18 cellular contexts compared by ENCODE assay signal in the genomic region with DNA sequence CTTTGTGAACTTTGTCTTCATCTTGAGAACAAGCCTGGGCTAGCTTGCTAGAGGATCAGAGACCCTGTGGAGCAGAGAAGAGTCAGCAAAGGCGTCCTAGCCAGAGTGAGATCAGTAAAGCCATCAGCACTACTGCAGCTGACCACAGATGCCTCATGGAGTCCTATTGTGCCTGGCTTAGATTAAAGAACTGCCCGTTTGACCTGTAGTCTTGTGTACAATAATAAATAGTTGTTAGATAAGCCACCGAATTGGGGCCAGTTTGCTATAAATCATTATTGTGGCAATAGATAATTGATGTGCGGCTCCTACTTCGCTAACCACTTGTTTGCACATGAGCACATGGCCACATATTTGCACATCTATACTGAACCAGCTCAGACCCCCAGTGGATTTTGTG.
A peak's percentile ranks its signal among the peaks of the same experiment; 100 is the strongest.
DNase-seq lines count a peak whose midpoint lies in the region; ATAC-seq and TF ChIP-seq lines count a peak whose summit lies in the region.
"Had no signal": no experiment of that assay in that cellular context is flagged by ENCODE, and none has a peak within 500 bp of the region (broad histone marks: within the 10 kb centered on the region; RNA-seq: fewer than 3 reads in every experiment).

No MANE protein-coding gene starts in this region.

- H3K9me3 ChIP-seq in neuronal stem cell (replicated peaks in 1 of 2; ENCODE audit: control insufficient read depth in 2 of 2, insufficient read depth in 1 of 2, low read depth in 1 of 2, low read length in 2 of 2): peaks cover 2% of the 10 kb centered on the region in 2 donors
- H3K9me3 ChIP-seq: SK-N-SH had no signal

- TF ChIP-seq POLR2A in erythroblast (IDR thresholded peaks at IDR 0.05; ENCODE audit: low read length): no peak

- H4K91ac ChIP-seq in neuronal stem cell (ENCODE audit: low read depth, low read length, poor library complexity): no peak overlapping the region

- no peak overlapping the region for H3K4me2 ChIP-seq in neuronal stem cell (ENCODE audit: insufficient read depth, low read length, poor library complexity, severe bottlenecking)
- H3K4me2 ChIP-seq: SK-N-SH had no signal

- H3K9ac ChIP-seq in neuronal stem cell (ENCODE audit: low read depth, low read length, poor library complexity): no peak overlapping the region
- H3K9ac ChIP-seq: SK-N-SH had no signal

- no peaks in the 10 kb centered on the region for H3K36me3 ChIP-seq in neuronal stem cell (replicated peaks in 1 of 2; ENCODE audit: control insufficient read depth in 2 of 2, insufficient read depth in 2 of 2, low read length in 2 of 2)
- no peaks in the 10 kb centered on the region for H3K36me3 ChIP-seq in brain microvascular endothelial cell (replicated peaks)

- peaks cover 0 to 4% of the 10 kb centered on the region in 2 donors for H3K4me1 ChIP-seq in neuronal stem cell (ENCODE audit: control insufficient read depth in 2 of 2, insufficient read depth in 1 of 2, low read depth in 1 of 2, low read length in 2 of 2)

- no peak overlapping the region for H2BK120ac ChIP-seq in neuronal stem cell (ENCODE audit: low read depth, low read length)

- no peak overlapping the region for H2BK5ac ChIP-seq in neuronal stem cell (ENCODE audit: low read length)

- no CpG with 5 or more reads among the region's 5 CpGs for whole genome bisulfite sequencing in neuronal stem cell (ENCODE audit: extremely low coverage in 2 of 2, insufficient read length in 2 of 2, insufficient replicate concordance in 1 of 2), 2 donors

- H3K27ac ChIP-seq in neuronal stem cell (replicated peaks; ENCODE audit: low read length) (no peak overlapping the region), brain microvascular endothelial cell (no peak overlapping the region)
- H3K27ac ChIP-seq: C4-2B had no signal

- no peak overlapping the region for H3K18ac ChIP-seq in neuronal stem cell (ENCODE audit: low read length)

- TF ChIP-seq CTCF in brain microvascular endothelial cell (IDR thresholded peaks at IDR 0.05; ENCODE audit: low read depth, low read length, missing control alignments): no peak

- DNase-seq in NCI-H510A treated with DMSO at 0.1 percent for 48 hours (lab: John Stamatoyannopoulos, UW): peak; percentile 40
- DNase-seq in NCI-H510A (lab: John Stamatoyannopoulos, UW): no peak
- peak; percentile 14 for DNase-seq in M059J (ENCODE audit: low read depth)
- DNase-seq in ecto neural progenitor cell (ENCODE audit: low spot score): peak; percentile 32
- DNase-seq in neuronal stem cell (ENCODE audit: low spot score): no peak
- no peak for DNase-seq in brain microvascular endothelial cell
- DNase-seq in erythroblast (lab: John Stamatoyannopoulos, UW): no peak
- DNase-seq: Calu3; CD8-positive, alpha-beta memory T cell; EL; NCI-H187; NCI-H446; NK-92 treated with Interleukin-12 subunit alpha and Interleukin-12 subunit beta, amount 100 ng/mL, for 24 hours; SIG-M5; SK-N-SH had no signal

- H3K79me1 ChIP-seq in neuronal stem cell (ENCODE audit: low read depth, low read length): no peaks in the 10 kb centered on the region

- H3K23ac ChIP-seq in neuronal stem cell (ENCODE audit: low read depth, low read length, poor library complexity): peak overlapping the region; percentile 27

- no peak overlapping the region for H2AK5ac ChIP-seq in neuronal stem cell (ENCODE audit: low read depth, low read length)

- no peak overlapping the region for H2BK12ac ChIP-seq in neuronal stem cell (ENCODE audit: low read length)

- H2BK15ac ChIP-seq in neuronal stem cell (ENCODE audit: low read length): peak overlapping the region; percentile 14

- H3K14ac ChIP-seq in neuronal stem cell (ENCODE audit: low read length): no peak overlapping the region

- in situ Hi-C loops in brain microvascular endothelial cell (cut with HindIII; ENCODE audit: low pct_ligation_motif_present, low sequenced_read_pairs): no loop called here

- no peak overlapping the region for H3K4ac ChIP-seq in neuronal stem cell (ENCODE audit: low read length)

- H3K4me3 ChIP-seq in neuronal stem cell (ENCODE audit: low read length in 2 of 2) (no peak overlapping the region), brain microvascular endothelial cell (ENCODE audit: low read depth, low read length) (no peak overlapping the region)

- no peak for ATAC-seq in HG03135 (IDR thresholded peaks at IDR 0.05; ENCODE audit: unreplicated experiment)
- ATAC-seq: Panc1 had no signal

- no peak overlapping the region for H2AFZ ChIP-seq in neuronal stem cell (ENCODE audit: low read length)

- no peak overlapping the region for H4K8ac ChIP-seq in neuronal stem cell (ENCODE audit: low read depth, low read length)

- H3K27me3 ChIP-seq in neuronal stem cell (ENCODE audit: control insufficient read depth in 3 of 3, insufficient read depth in 3 of 3, low read depth in 1 of 3, low read length in 3 of 3) (peaks cover 0 to 37% (median 9%) of the 10 kb centered on the region in 3 experiments), brain microvascular endothelial cell (replicated peaks) (no peaks in the 10 kb centered on the region)

Comparison
In these comparisons a context has a peak if more than half of its experiments do, and no peak if none do; other contexts are left out.
1. DNase-seq: peak in NCI-H510A treated with DMSO at 0.1 percent for 48 hours (single experiment), M059J (single experiment) and ecto neural progenitor cell (single experiment); none in NCI-H510A (single experiment), neuronal stem cell (single experiment), brain microvascular endothelial cell (single experiment) and erythroblast (0 of 2).